ENCODE assay signal across 1 cellular context in genomic region chr3:123421353-123422174, GRCh38.
TF ChIP-seq lines count a peak whose summit lies in the region.

No MANE protein-coding gene starts in this region.

TF ChIP-seq in GM12878, 131 proteins besides CTCF, POLR2A, EP300 and RAD21 (continued from another document):
- TF ChIP-seq, protein P1, sequence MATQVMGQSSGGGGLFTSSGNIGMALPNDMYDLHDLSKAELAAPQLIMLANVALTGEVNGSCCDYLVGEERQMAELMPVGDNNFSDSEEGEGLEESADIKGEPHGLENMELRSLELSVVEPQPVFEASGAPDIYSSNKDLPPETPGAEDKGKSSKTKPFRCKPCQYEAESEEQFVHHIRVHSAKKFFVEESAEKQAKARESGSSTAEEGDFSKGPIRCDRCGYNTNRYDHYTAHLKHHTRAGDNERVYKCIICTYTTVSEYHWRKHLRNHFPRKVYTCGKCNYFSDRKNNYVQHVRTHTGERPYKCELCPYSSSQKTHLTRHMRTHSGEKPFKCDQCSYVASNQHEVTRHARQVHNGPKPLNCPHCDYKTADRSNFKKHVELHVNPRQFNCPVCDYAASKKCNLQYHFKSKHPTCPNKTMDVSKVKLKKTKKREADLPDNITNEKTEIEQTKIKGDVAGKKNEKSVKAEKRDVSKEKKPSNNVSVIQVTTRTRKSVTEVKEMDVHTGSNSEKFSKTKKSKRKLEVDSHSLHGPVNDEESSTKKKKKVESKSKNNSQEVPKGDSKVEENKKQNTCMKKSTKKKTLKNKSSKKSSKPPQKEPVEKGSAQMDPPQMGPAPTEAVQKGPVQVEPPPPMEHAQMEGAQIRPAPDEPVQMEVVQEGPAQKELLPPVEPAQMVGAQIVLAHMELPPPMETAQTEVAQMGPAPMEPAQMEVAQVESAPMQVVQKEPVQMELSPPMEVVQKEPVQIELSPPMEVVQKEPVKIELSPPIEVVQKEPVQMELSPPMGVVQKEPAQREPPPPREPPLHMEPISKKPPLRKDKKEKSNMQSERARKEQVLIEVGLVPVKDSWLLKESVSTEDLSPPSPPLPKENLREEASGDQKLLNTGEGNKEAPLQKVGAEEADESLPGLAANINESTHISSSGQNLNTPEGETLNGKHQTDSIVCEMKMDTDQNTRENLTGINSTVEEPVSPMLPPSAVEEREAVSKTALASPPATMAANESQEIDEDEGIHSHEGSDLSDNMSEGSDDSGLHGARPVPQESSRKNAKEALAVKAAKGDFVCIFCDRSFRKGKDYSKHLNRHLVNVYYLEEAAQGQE (IDR thresholded peaks at IDR 0.05; ENCODE audit: low read depth, low read length) = no peak
- TF ChIP-seq, protein P2, sequence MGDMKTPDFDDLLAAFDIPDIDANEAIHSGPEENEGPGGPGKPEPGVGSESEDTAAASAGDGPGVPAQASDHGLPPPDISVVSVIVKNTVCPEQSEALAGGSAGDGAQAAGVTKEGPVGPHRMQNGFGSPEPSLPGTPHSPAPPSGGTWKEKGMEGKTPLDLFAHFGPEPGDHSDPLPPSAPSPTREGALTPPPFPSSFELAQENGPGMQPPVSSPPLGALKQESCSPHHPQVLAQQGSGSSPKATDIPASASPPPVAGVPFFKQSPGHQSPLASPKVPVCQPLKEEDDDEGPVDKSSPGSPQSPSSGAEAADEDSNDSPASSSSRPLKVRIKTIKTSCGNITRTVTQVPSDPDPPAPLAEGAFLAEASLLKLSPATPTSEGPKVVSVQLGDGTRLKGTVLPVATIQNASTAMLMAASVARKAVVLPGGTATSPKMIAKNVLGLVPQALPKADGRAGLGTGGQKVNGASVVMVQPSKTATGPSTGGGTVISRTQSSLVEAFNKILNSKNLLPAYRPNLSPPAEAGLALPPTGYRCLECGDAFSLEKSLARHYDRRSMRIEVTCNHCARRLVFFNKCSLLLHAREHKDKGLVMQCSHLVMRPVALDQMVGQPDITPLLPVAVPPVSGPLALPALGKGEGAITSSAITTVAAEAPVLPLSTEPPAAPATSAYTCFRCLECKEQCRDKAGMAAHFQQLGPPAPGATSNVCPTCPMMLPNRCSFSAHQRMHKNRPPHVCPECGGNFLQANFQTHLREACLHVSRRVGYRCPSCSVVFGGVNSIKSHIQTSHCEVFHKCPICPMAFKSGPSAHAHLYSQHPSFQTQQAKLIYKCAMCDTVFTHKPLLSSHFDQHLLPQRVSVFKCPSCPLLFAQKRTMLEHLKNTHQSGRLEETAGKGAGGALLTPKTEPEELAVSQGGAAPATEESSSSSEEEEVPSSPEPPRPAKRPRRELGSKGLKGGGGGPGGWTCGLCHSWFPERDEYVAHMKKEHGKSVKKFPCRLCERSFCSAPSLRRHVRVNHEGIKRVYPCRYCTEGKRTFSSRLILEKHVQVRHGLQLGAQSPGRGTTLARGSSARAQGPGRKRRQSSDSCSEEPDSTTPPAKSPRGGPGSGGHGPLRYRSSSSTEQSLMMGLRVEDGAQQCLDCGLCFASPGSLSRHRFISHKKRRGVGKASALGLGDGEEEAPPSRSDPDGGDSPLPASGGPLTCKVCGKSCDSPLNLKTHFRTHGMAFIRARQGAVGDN (IDR thresholded peaks at IDR 0.05) = no peak
- TF ChIP-seq RFX5 (IDR thresholded peaks at IDR 0.05; ENCODE audit: low read depth, low read length) (no peak), ZSCAN29 (IDR thresholded peaks at IDR 0.05) (no peak), POU2F2 (IDR thresholded peaks at IDR 0.05; ENCODE audit: borderline replicate concordance, low read depth, low read length) (no peak), KAT2A (conservative IDR thresholded peaks at IDR 0.05; ENCODE audit: control insufficient read depth, low read depth, low read length) (no peak), MYC (IDR thresholded peaks at IDR 0.05; ENCODE audit: insufficient read depth, insufficient read length, insufficient replicate concordance, low read length, severe bottlenecking) (no peak), SIN3A (IDR thresholded peaks at IDR 0.05; ENCODE audit: low read depth, low read length) (no peak)
